20 cellular contexts compared by ENCODE assay signal in genomic region chr3:4642611-4643010, GRCh38.
DNase-seq lines count a peak whose midpoint lies in the region; FAIRE-seq and TF ChIP-seq lines count a peak whose summit lies in the region.
"Had no signal": no experiment of that assay in that cellular context is flagged by ENCODE, and none has a peak within 500 bp of the region (broad histone marks: within the 10 kb centered on the region; RNA-seq: fewer than 3 reads in every experiment).

No MANE protein-coding gene starts in this region.

- FAIRE-seq in astrocyte (lab: Jason Lieb, UNC): no peak
- FAIRE-seq: A549, GM12892, GM19239, HepG2, HTR-8/SVneo had no signal

- no peaks in the 10 kb centered on the region for H4K20me1 ChIP-seq in astrocyte (ENCODE audit: insufficient read depth, low read length)

- no peak overlapping the region for H3K4me3 ChIP-seq in astrocyte (ENCODE audit: insufficient read depth, low read depth, low read length)
- no peak overlapping the region for H3K4me3 ChIP-seq in choroid plexus epithelial cell (ENCODE audit: low read depth, low read length)
- H3K4me3 ChIP-seq: A549 had no signal

- H3K27ac ChIP-seq in astrocyte (ENCODE audit: low read depth, low read length): no peak overlapping the region
- H3K27ac ChIP-seq: A549 had no signal

- no peaks in the 10 kb centered on the region for H3K36me3 ChIP-seq in astrocyte (ENCODE audit: insufficient read depth, low read length)

- no peak overlapping the region for H3K27ac Mint-ChIP-seq in astrocyte (ENCODE audit: unreplicated experiment)
- H3K27ac Mint-ChIP-seq: CD14-positive monocyte; CD8-positive, alpha-beta T cell; HFFc6 had no signal

- H3K9me3 Mint-ChIP-seq in astrocyte (ENCODE audit: unreplicated experiment): peaks cover 2% of the 10 kb centered on the region
- H3K9me3 Mint-ChIP-seq: CD14-positive monocyte; CD8-positive, alpha-beta T cell; HFFc6 had no signal

- no peak overlapping the region for H2AFZ ChIP-seq in astrocyte (ENCODE audit: low read depth, low read length)

- H3K9me3 ChIP-seq in astrocyte (ENCODE audit: insufficient read depth, low read depth, low read length): no peaks in the 10 kb centered on the region
- H3K9me3 ChIP-seq: A549 had no signal

- H3K79me2 ChIP-seq in astrocyte (ENCODE audit: insufficient read depth, low read length): no peaks in the 10 kb centered on the region

- TF ChIP-seq CTCF in astrocyte (IDR thresholded peaks at IDR 0.05; ENCODE audit: insufficient read depth, low read depth, low read length) (no peak), choroid plexus epithelial cell (conservative IDR thresholded peaks at IDR 0.05; ENCODE audit: low read depth, low read length) (no peak)

- H3K27me3 Mint-ChIP-seq in astrocyte (ENCODE audit: low read depth, unreplicated experiment): peaks cover 2% of the 10 kb centered on the region

- no peak overlapping the region for H3K4me3 Mint-ChIP-seq in astrocyte (ENCODE audit: unreplicated experiment)
- H3K4me3 Mint-ChIP-seq: CD14-positive monocyte; CD8-positive, alpha-beta T cell; HFFc6 had no signal

- no peaks in the 10 kb centered on the region for H3K4me1 Mint-ChIP-seq in astrocyte (ENCODE audit: low read depth, unreplicated experiment)
- H3K4me1 Mint-ChIP-seq: CD14-positive monocyte had no signal

- H3K9ac ChIP-seq in astrocyte (ENCODE audit: low read length): no peak overlapping the region

- H3K36me3 Mint-ChIP-seq in astrocyte (ENCODE audit: low read depth, unreplicated experiment): no peaks in the 10 kb centered on the region

- DNase-seq in astrocyte (ENCODE audit: low read depth): peak; percentile 35
- DNase-seq in choroid plexus epithelial cell (ENCODE audit: low read depth): peak; percentile 21
- peak; percentile 15 for DNase-seq in non-pigmented ciliary epithelial cell (ENCODE audit: low read depth)
- no peak for DNase-seq in NCI-H1105 treated with DMSO at 0.1 percent for 48 hours (lab: John Stamatoyannopoulos, UW)
- DNase-seq in NCI-H510A treated with DMSO at 0.1 percent for 48 hours (lab: John Stamatoyannopoulos, UW): no peak
- DNase-seq in activated CD4-positive, CD25-positive, alpha-beta regulatory T cell (lab: John Stamatoyannopoulos, UW): no peak
- DNase-seq in activated effector memory CD4-positive, alpha-beta T cell treated with anti-CD3 and anti-CD28 coated beads, Interleukin-2, amount 50 U/mL, for 16 hours: no peak
- DNase-seq: CD8-positive, alpha-beta T cell; COR-L47; DMS153; DND-41; GDM1; HCEC 1CT; HFFc6 had no signal

- H3K4me1 ChIP-seq in astrocyte (ENCODE audit: insufficient read depth, low read length): no peaks in the 10 kb centered on the region
- H3K4me1 ChIP-seq: A549 had no signal

- no peak overlapping the region for H3K4me2 ChIP-seq in astrocyte (ENCODE audit: low read length)
- H3K4me2 ChIP-seq: A549 had no signal

- H3K27me3 ChIP-seq in astrocyte (ENCODE audit: insufficient read depth, low read length): peaks cover 8% of the 10 kb centered on the region

Comparison
In these comparisons a context has a peak if more than half of its experiments do, and no peak if none do; other contexts are left out.
1. DNase-seq: peak in astrocyte (single experiment), choroid plexus epithelial cell (single experiment) and non-pigmented ciliary epithelial cell (single experiment); none in NCI-H1105 treated with DMSO at 0.1 percent for 48 hours (single experiment), NCI-H510A treated with DMSO at 0.1 percent for 48 hours (single experiment), activated CD4-positive, CD25-positive, alpha-beta regulatory T cell (0 of 4) and activated effector memory CD4-positive, alpha-beta T cell treated with anti-CD3 and anti-CD28 coated beads, Interleukin-2, amount 50 U/mL, for 16 hours (single experiment).